Comparison of ENCODE assay signal across 18 cellular contexts in genomic region chr7:69811682-69812344, GRCh38.
"Had no signal": no experiment of that assay in that cellular context is flagged by ENCODE, and none has a peak within 500 bp of the region (broad histone marks: within the 10 kb centered on the region; RNA-seq: fewer than 3 reads in every experiment).

No MANE protein-coding gene starts in this region.

- H3K9me3 Mint-ChIP-seq: activated B cell treated with CpG ODN at 0.5 μM for 24 hours; dendritic cell treated with granulocyte-macrophage colony-stimulating factor and Interleukin-4, amounts not matched to agents 40 ng/mL and 50 ng/mL, for 4 days; natural killer cell treated with Interleukin-12 subunit alpha and Interleukin-12 subunit beta and Interleukin-15 and Interleukin-18, amount 100 ng/mL, for 72 hours; stimulated activated naive CD8-positive, alpha-beta T cell treated with anti-CD3 and anti-CD28 coated beads, Interleukin-15, Interleukin-2, amounts not matched to agents 100 ng/mL and 50 ng/mL, for 24 hours had no signal

- H3K27me3 Mint-ChIP-seq: activated B cell treated with CpG ODN at 0.5 μM for 24 hours; activated CD4-positive, alpha-beta memory T cell treated with anti-CD3 and anti-CD28 coated beads, Interleukin-2, amount 10 ng/mL, durations not matched to agents 7 days and 5 days; activated naive CD8-positive, alpha-beta T cell; natural killer cell treated with Interleukin-12 subunit alpha and Interleukin-12 subunit beta and Interleukin-15 and Interleukin-18, amount 100 ng/mL, for 72 hours; stimulated activated naive CD8-positive, alpha-beta T cell treated with anti-CD3 and anti-CD28 coated beads, Interleukin-15, Interleukin-2, amounts not matched to agents 100 ng/mL and 50 ng/mL, for 24 hours had no signal

- H3K36me3 ChIP-seq: esophagus muscularis mucosa, lower lobe of right lung, right lobe of liver, upper lobe of right lung had no signal

- H3K9me3 ChIP-seq: esophagus muscularis mucosa, lower lobe of right lung, right lobe of liver, upper lobe of right lung had no signal

- H3K4me3 ChIP-seq: esophagus muscularis mucosa, lower lobe of right lung, right lobe of liver, upper lobe of right lung had no signal

- ATAC-seq: activated CD8-positive, alpha-beta memory T cell treated with anti-CD3 and anti-CD28 coated beads, Interleukin-2, amount 10 ng/mL, durations not matched to agents 7 days and 5 days; natural killer cell treated with Interleukin-12 subunit alpha and Interleukin-12 subunit beta and Interleukin-15 and Interleukin-18, amount 100 ng/mL, for 72 hours; right lobe of liver had no signal

- H3K4me1 ChIP-seq: right lobe of liver had no signal

- H3K27ac Mint-ChIP-seq: activated B cell treated with CpG ODN at 0.5 μM for 24 hours; activated CD4-positive, alpha-beta memory T cell treated with anti-CD3 and anti-CD28 coated beads, Interleukin-2, amount 10 ng/mL, durations not matched to agents 7 days and 5 days; activated CD8-positive, alpha-beta memory T cell treated with anti-CD3 and anti-CD28 coated beads, Interleukin-2, amount 10 ng/mL, durations not matched to agents 7 days and 5 days; activated naive CD8-positive, alpha-beta T cell; dendritic cell treated with granulocyte-macrophage colony-stimulating factor and Interleukin-4, amounts not matched to agents 40 ng/mL and 50 ng/mL, for 4 days; natural killer cell treated with Interleukin-12 subunit alpha and Interleukin-12 subunit beta and Interleukin-15 and Interleukin-18, amount 100 ng/mL, for 72 hours; stimulated activated naive CD8-positive, alpha-beta T cell treated with anti-CD3 and anti-CD28 coated beads, Interleukin-15, Interleukin-2, amounts not matched to agents 100 ng/mL and 50 ng/mL, for 24 hours had no signal

- H3K27me3 ChIP-seq: esophagus muscularis mucosa, right lobe of liver, upper lobe of right lung had no signal

- DNase-seq: activated B cell treated with CpG ODN at 0.5 μM for 24 hours; activated CD4-positive, alpha-beta memory T cell treated with anti-CD3 and anti-CD28 coated beads, Interleukin-2, amount 10 ng/mL, durations not matched to agents 7 days and 5 days; activated CD4-positive, alpha-beta T cell treated with anti-CD3 and anti-CD28 coated beads for 48 hours; activated CD8-positive, alpha-beta memory T cell treated with anti-CD3 and anti-CD28 coated beads, Interleukin-2, amount 10 ng/mL, durations not matched to agents 7 days and 5 days; amniotic stem cell; effector CD8-positive, alpha-beta T cell; lower lobe of right lung; right lobe of liver; small intestine; stimulated activated CD4-positive, alpha-beta T cell treated with anti-CD3 and anti-CD28 coated beads, Interleukin-15, amount 100 ng/mL, for 24 hours; stimulated activated CD4-positive, alpha-beta T cell treated with anti-CD3 and anti-CD28 coated beads, Interleukin-2, amount 100 ng/mL, for 48 hours; upper lobe of right lung had no signal

- H3K36me3 Mint-ChIP-seq: activated CD8-positive, alpha-beta memory T cell treated with anti-CD3 and anti-CD28 coated beads, Interleukin-2, amount 10 ng/mL, durations not matched to agents 7 days and 5 days; activated naive CD8-positive, alpha-beta T cell; natural killer cell treated with Interleukin-12 subunit alpha and Interleukin-12 subunit beta and Interleukin-15 and Interleukin-18, amount 100 ng/mL, for 72 hours had no signal

- H3K4me1 Mint-ChIP-seq: activated B cell treated with CpG ODN at 0.5 μM for 24 hours; activated CD4-positive, alpha-beta memory T cell treated with anti-CD3 and anti-CD28 coated beads, Interleukin-2, amount 10 ng/mL, durations not matched to agents 7 days and 5 days; activated CD8-positive, alpha-beta memory T cell treated with anti-CD3 and anti-CD28 coated beads, Interleukin-2, amount 10 ng/mL, durations not matched to agents 7 days and 5 days had no signal

- H3K4me3 Mint-ChIP-seq: activated B cell treated with CpG ODN at 0.5 μM for 24 hours; activated CD4-positive, alpha-beta memory T cell treated with anti-CD3 and anti-CD28 coated beads, Interleukin-2, amount 10 ng/mL, durations not matched to agents 7 days and 5 days; activated CD8-positive, alpha-beta memory T cell treated with anti-CD3 and anti-CD28 coated beads, Interleukin-2, amount 10 ng/mL, durations not matched to agents 7 days and 5 days; activated naive CD8-positive, alpha-beta T cell; dendritic cell treated with granulocyte-macrophage colony-stimulating factor and Interleukin-4, amounts not matched to agents 40 ng/mL and 50 ng/mL, for 4 days; natural killer cell treated with Interleukin-12 subunit alpha and Interleukin-12 subunit beta and Interleukin-15 and Interleukin-18, amount 100 ng/mL, for 72 hours; stimulated activated naive CD8-positive, alpha-beta T cell treated with anti-CD3 and anti-CD28 coated beads, Interleukin-15, Interleukin-2, amounts not matched to agents 100 ng/mL and 50 ng/mL, for 24 hours had no signal

- H3K27ac ChIP-seq: esophagus muscularis mucosa, lower lobe of right lung, parathyroid adenoma, right lobe of liver, upper lobe of right lung had no signal
